In the genomic region with DNA sequence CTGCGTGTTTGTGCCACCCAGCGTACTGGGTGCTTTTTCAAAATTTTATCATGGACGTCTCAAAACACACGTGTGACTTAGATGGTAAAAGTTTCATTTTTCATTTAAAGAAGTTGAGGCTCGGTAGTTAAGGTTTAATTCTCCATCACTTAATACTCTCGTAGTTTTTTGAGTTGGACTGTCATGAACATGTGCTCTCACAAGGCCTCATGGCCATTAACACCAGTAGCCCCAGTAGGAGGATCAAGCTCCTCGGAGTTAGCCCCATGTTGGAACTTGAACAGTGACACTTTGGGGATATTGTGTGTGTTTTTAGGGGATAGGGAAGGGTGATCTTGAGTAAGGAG, we compare ENCODE assay signal across 9 cellular contexts. TPM values are rescaled to one million over a fixed set of nuclear protein-coding genes. Genes with fewer than 3 reads are reported as not detected.
DNase-seq lines count a peak whose midpoint lies in the region; ATAC-seq, FAIRE-seq and TF ChIP-seq lines count a peak whose summit lies in the region.
"Had no signal": no experiment of that assay in that cellular context is flagged by ENCODE, and none has a peak within 500 bp of the region (broad histone marks: within the 10 kb centered on the region; RNA-seq: fewer than 3 reads in every experiment).

No MANE protein-coding gene starts in this region.

- no peak for TF ChIP-seq EP300 in K562 (IDR thresholded peaks at IDR 0.05; ENCODE audit: low read length)

- H2AFZ ChIP-seq in K562 (ENCODE audit: low read depth, low read length), result peak overlapping the region; percentile 83

- DNase-seq in right atrium auricular region (ENCODE audit: low spot score) (no peak), left cardiac atrium (no peak), K562 (ENCODE audit: extremely low read depth in 1 of 4, low spot score in 3 of 4) (peak in 1 of 4 experiments; percentile 39), mesendoderm (no peak), aorta (peak in 1 of 2 donors; percentile 3), NCI-H748 treated with DMSO at 0.1 percent for 48 hours (lab: John Stamatoyannopoulos, UW) (no peak)
- no peak for DNase-seq in activated CD4-positive, CD25-positive, alpha-beta regulatory T cell treated with anti-CD3 and anti-CD28 coated beads, Interleukin-2, amount 50 U/mL, for 72 hours

- no peak overlapping the region for H2BK120ac ChIP-seq in mesendoderm (ENCODE audit: low read depth, low read length)

- ATAC-seq in left cardiac atrium, result no peak
- peak; percentile 11; the same call in 2 of the 3 replicates for ATAC-seq in K562
- no peak for ATAC-seq in aorta (ENCODE audit: low FRiP score)
- ATAC-seq in GM18511 (IDR thresholded peaks at IDR 0.05; ENCODE audit: unreplicated experiment), result no peak

- POLR2A ChIA-PET in K562 (lab: Yijun Ruan, JAX), result interaction anchor here (0.6 to 2.0 kb wide), 4 partner anchors 9 to 116 kb away, joined by 3 to 9 read pairs (median 6); a partner anchor contains a TSS

- no peak for TF ChIP-seq RAD21 in K562 (CRISPR knock-in tag; conservative IDR thresholded peaks at IDR 0.05 in 1 of 2, IDR thresholded peaks at IDR 0.05 in 1 of 2)

- peaks cover 20% of the 10 kb centered on the region for H3K79me2 ChIP-seq in K562 (ENCODE audit: control insufficient read depth, insufficient read depth, low read length)
- H3K79me2 ChIP-seq in mesendoderm (ENCODE audit: control insufficient read depth, insufficient read depth, low read length), result no peaks in the 10 kb centered on the region

- H3K27me3 ChIP-seq in right atrium auricular region, result no peaks in the 10 kb centered on the region
- no peaks in the 10 kb centered on the region; a peak in 1 of 5 replicates for H3K27me3 ChIP-seq in K562 (ENCODE audit: control insufficient read depth in 2 of 2, insufficient read depth in 2 of 2, low read length in 2 of 2)
- H3K27me3 ChIP-seq in mesendoderm (ENCODE audit: insufficient read depth, low read length, poor library complexity), result no peaks in the 10 kb centered on the region
- no peaks in the 10 kb centered on the region for H3K27me3 ChIP-seq in aorta (ENCODE audit: control insufficient read depth in 1 of 2, insufficient read depth in 2 of 2, low read length in 1 of 2)

- peak overlapping the region; percentile 67 to 69 for H3K4me3 ChIP-seq in right atrium auricular region
- H3K4me3 ChIP-seq in K562, result peak overlapping the region; percentile 58
- H3K4me3 ChIP-seq in mesendoderm (ENCODE audit: low read length), result peak overlapping the region; percentile 67
- peak overlapping the region; percentile 59 to 71 for H3K4me3 ChIP-seq in aorta (ENCODE audit: low read length in 2 of 2)

- BruUV-seq in K562 (replicated peaks; lab: Mats Ljungman, UMichigan), result no TSS peak

- H3K4me2 ChIP-seq in K562 (ENCODE audit: insufficient read depth, low read length) (peak overlapping the region; percentile 77), mesendoderm (ENCODE audit: low read length) (peak overlapping the region; percentile 85)

- H3K4me1 ChIP-seq in right atrium auricular region (no peaks in the 10 kb centered on the region), K562 (replicated peaks in 1 of 2; ENCODE audit: control insufficient read depth in 2 of 2, insufficient read depth in 2 of 2, low read length in 2 of 2) (peaks cover 9 to 13% of the 10 kb centered on the region in 2 experiments; a peak in 4 of 5 replicates), mesendoderm (ENCODE audit: control insufficient read depth, low read depth, low read length) (no peaks in the 10 kb centered on the region), aorta (ENCODE audit: control insufficient read depth in 1 of 2, insufficient read depth in 2 of 2, low read length in 2 of 2) (no peaks in the 10 kb centered on the region)

- no peak overlapping the region for H2BK5ac ChIP-seq in mesendoderm (ENCODE audit: low read length)

- in situ Hi-C loops in K562 (cut with MboI), result loop anchor here (5.0 kb wide), 1 partner anchor 37 kb away; no protein-coding TSS in a partner anchor

- H3K23ac ChIP-seq in mesendoderm (ENCODE audit: low read length), result peak overlapping the region; percentile 15

- intact Hi-C loops in left cardiac atrium (cut with DNase I) (loop anchor here (5.0 kb wide), 2 partner anchors 42 to 87 kb away; no protein-coding TSS in a partner anchor), K562 (cut with micrococcal nuclease) (loop anchor here (2.0 to 5.0 kb wide), 3 partner anchors 87 to 448 kb away; no protein-coding TSS in a partner anchor), aorta (cut with DNase I) (loop anchor here (5.0 kb wide), 2 partner anchors 42 to 87 kb away; no protein-coding TSS in a partner anchor)

- H3K18ac ChIP-seq in mesendoderm (ENCODE audit: low read length), result no peak overlapping the region

- H2AK5ac ChIP-seq in mesendoderm (ENCODE audit: low read length), result no peak overlapping the region

- CTCF ChIA-PET in K562 (lab: Yijun Ruan, JAX; ENCODE audit: low intra/inter-chr PET ratio), result no interaction called here

- no peak overlapping the region for H4K5ac ChIP-seq in mesendoderm (ENCODE audit: low read length)

- H3K27ac ChIP-seq in right atrium auricular region (peak overlapping the region; percentile 83 to 96), K562 (ENCODE audit: extremely low read depth, low read depth, low read length) (peak overlapping the region; percentile 81), mesendoderm (ENCODE audit: low read depth, low read length) (no peak overlapping the region), aorta (ENCODE audit: low read depth in 1 of 2, low read length in 2 of 2) (peak overlapping the region in 1 of 2 donors; percentile 68)

- TF ChIP-seq POLR2A in K562 (conservative IDR thresholded peaks at IDR 0.05), result no peak

- H3K9me3 ChIP-seq in right atrium auricular region (no peaks in the 10 kb centered on the region), K562 (replicated peaks; ENCODE audit: control insufficient read depth, insufficient read depth, low read depth, low read length) (no peaks in the 10 kb centered on the region), aorta (ENCODE audit: control insufficient read depth, low read length) (no peaks in the 10 kb centered on the region)

- peak; percentile 57 for FAIRE-seq in K562 (lab: Jason Lieb, UNC)

- H3K4ac ChIP-seq in mesendoderm (ENCODE audit: low read depth, low read length), result no peak overlapping the region

- no peaks in the 10 kb centered on the region for H3K9me1 ChIP-seq in K562 (ENCODE audit: control insufficient read depth, insufficient read depth, low read length)

- no peaks in the 10 kb centered on the region for H3K36me3 ChIP-seq in right atrium auricular region
- peaks cover 5% of the 10 kb centered on the region; the same call in 1 of the 3 replicates for H3K36me3 ChIP-seq in K562 (ENCODE audit: control insufficient read depth, insufficient read depth, low read length)
- no peaks in the 10 kb centered on the region for H3K36me3 ChIP-seq in mesendoderm (ENCODE audit: control insufficient read depth, insufficient read depth, low read length)
- no peaks in the 10 kb centered on the region for H3K36me3 ChIP-seq in aorta (ENCODE audit: control insufficient read depth in 1 of 2, insufficient read depth in 2 of 2, low read length in 1 of 2)

- peak overlapping the region; percentile 99 for H3K56ac ChIP-seq in mesendoderm (ENCODE audit: low read length)

- H2BK15ac ChIP-seq in mesendoderm (replicated peaks; ENCODE audit: low read depth), result no peak overlapping the region

- H3K9ac ChIP-seq in K562 (ENCODE audit: insufficient read depth in 1 of 2, low read depth in 2 of 2, low read length in 2 of 2), result peak overlapping the region; percentile 85 to 96
- peak overlapping the region; percentile 96 for H3K9ac ChIP-seq in mesendoderm (ENCODE audit: low read length)

- no peaks in the 10 kb centered on the region for H4K20me1 ChIP-seq in K562 (replicated peaks; ENCODE audit: control insufficient read depth, insufficient read depth, low read length)

- no peaks in the 10 kb centered on the region for H3K79me1 ChIP-seq in mesendoderm (ENCODE audit: low read length)

- WGBS in K562 (ENCODE audit: insufficient coverage, low coverage, missing lambda C conversion rate), result 4% methylated on average over 5 of the region's 7 CpGs
- no CpG with 5 or more reads among the region's 7 CpGs for WGBS in mesendoderm (ENCODE audit: extremely low coverage, insufficient coverage, low lambda C conversion rate)
- WGBS in aorta, 2 donors, result 16 to 21% methylated on average over 7 of the region's 7 CpGs

- H4K8ac ChIP-seq in mesendoderm (ENCODE audit: low read depth, low read length), result no peak overlapping the region

- TF ChIP-seq CTCF in right atrium auricular region (IDR thresholded peaks at IDR 0.05), result no peak
- TF ChIP-seq CTCF in K562 (IDR thresholded peaks at IDR 0.05 in 2 of 3, conservative IDR thresholded peaks at IDR 0.05 in 1 of 3; ENCODE audit: insufficient read depth in 2 of 3, low read depth in 1 of 3, low read length in 3 of 3), result no peak

RNA-seq across cellular contexts. Expression of a gene that starts 15.3 kb away (rescaled TPM):
- total RNA-seq in right atrium auricular region, result under 1 TPM; 0.67 to 0.93 TPM
- under 1 TPM; 0.34 to 0.74 TPM for total RNA-seq in left cardiac atrium
- 0.35 and 0.83 TPM in 2 replicates for total RNA-seq in K562 (2011; cell fraction: chromatin; rRNA removed; ENCODE audit: low replicate concordance)
- 0.53 and 0.83 TPM in 2 replicates for total RNA-seq in K562 (2011; cell fraction: nucleolus; rRNA removed)
- 0.51 and 0.61 TPM in 2 replicates for total RNA-seq in K562 (2011; cell fraction: nucleoplasm; rRNA removed)
- total RNA-seq in K562 (2014; rRNA removed), result 0.05 and 0.20 TPM in 2 replicates
- 0.07 and 0.16 TPM in 2 replicates for total RNA-seq in K562 (2014; rRNA removed; fragmentation: Illumina TruSeq; extraction: Trizol)
- 0.08 and 0.18 TPM in 2 replicates for total RNA-seq in K562 (2015; rRNA removed; fragmentation: Illumina TruSeq; extraction: Trizol)
- total RNA-seq in K562 (2021), result 0.27 and 0.34 TPM in 2 replicates
- 0.15 and 0.19 TPM in 2 replicates for polyA plus RNA-seq in K562 (2011; rRNA removed)
- polyA plus RNA-seq in K562 (2011; cell fraction: cytosol; rRNA removed), result 0.16 and 0.32 TPM in 2 replicates
- 0.48 and 0.51 TPM in 2 replicates for polyA plus RNA-seq in K562 (2011; cell fraction: nucleus; rRNA removed)
- polyA plus RNA-seq in K562 (2012), result 0.38 and 0.71 TPM in 2 replicates
- 0.15 and 0.21 TPM in 2 replicates for polyA plus RNA-seq in K562 (2014; fragmentation: Illumina TruSeq; extraction: Trizol)
- polyA plus RNA-seq in K562 (2014; fragmentation: Nextera tagmentation; extraction: Ambion mirVana), result under 1 TPM; 0.01 to 0.06 TPM
- polyA plus RNA-seq in K562 (2014; rRNA removed), result 0.12 and 0.15 TPM in 2 replicates
- 0.06 TPM in 1 of 2 replicates, not detected in the other for polyA minus RNA-seq in K562 (2011; rRNA and poly(A)+ RNA removed)
- polyA minus RNA-seq in K562 (2011; cell fraction: cytosol; rRNA and poly(A)+ RNA removed), result not detected in 2 replicates
- polyA minus RNA-seq in K562 (2011; cell fraction: nucleus; rRNA and poly(A)+ RNA removed), result 0.11 and 0.13 TPM in 2 replicates
- polyA plus RNA-seq in mesendoderm (2013, experiment 1 of 2), result 0.15 TPM
- 0.20 TPM for polyA plus RNA-seq in mesendoderm (2013, experiment 2 of 2)
- total RNA-seq in aorta, result 1 to 10 TPM in 1 of 2 donors, under 1 TPM in 1; 0.36 to 2.1 TPM
- under 1 TPM in 1 of 2 donors, not detected in 1; 0.15 TPM for polyA plus RNA-seq in aorta
- total RNA-seq: dermis microvascular lymphatic vessel endothelial cell had no signal

RNA-seq across cellular contexts. Expression of a gene that starts 50.6 kb away (rescaled TPM):
- total RNA-seq in right atrium auricular region (10 to 100 TPM; 73.5 to 85.8 TPM), left cardiac atrium (100 to 1,000 TPM; 210 to 356 TPM), K562 (2014; rRNA removed) (327 and 460 TPM in 2 replicates), K562 (2014; rRNA removed; fragmentation: Illumina TruSeq; extraction: Trizol) (463 and 510 TPM in 2 replicates), K562 (2015; rRNA removed; fragmentation: Illumina TruSeq; extraction: Trizol) (315 and 361 TPM in 2 replicates), K562 (2021) (530 and 589 TPM in 2 replicates), aorta (100 to 1,000 TPM; 294 to 408 TPM)
- 134 and 401 TPM in 2 replicates for total RNA-seq in K562 (2011; cell fraction: chromatin; rRNA removed; ENCODE audit: low replicate concordance)
- 48.9 and 57.2 TPM in 2 replicates for total RNA-seq in K562 (2011; cell fraction: nucleolus; rRNA removed)
- total RNA-seq in K562 (2011; cell fraction: nucleoplasm; rRNA removed), result 121 and 139 TPM in 2 replicates
- polyA plus RNA-seq in K562 (2011; rRNA removed) (130 and 194 TPM in 2 replicates), K562 (2014; fragmentation: Illumina TruSeq; extraction: Trizol) (609 and 732 TPM in 2 replicates), K562 (2014; fragmentation: Nextera tagmentation; extraction: Ambion mirVana) (10 to 100 TPM; 80.9 to 92.9 TPM), K562 (2014; rRNA removed) (440 and 520 TPM in 2 replicates), aorta (100 to 1,000 TPM; 178 to 186 TPM)
- 35.3 and 59.4 TPM in 2 replicates for polyA plus RNA-seq in K562 (2011; cell fraction: cytosol; rRNA removed)
- 92.8 and 111 TPM in 2 replicates for polyA plus RNA-seq in K562 (2011; cell fraction: nucleus; rRNA removed)
- polyA plus RNA-seq in K562 (2012), result 251 and 327 TPM in 2 replicates
- 335 and 337 TPM in 2 replicates for polyA minus RNA-seq in K562 (2011; rRNA and poly(A)+ RNA removed)
- polyA minus RNA-seq in K562 (2011; cell fraction: cytosol; rRNA and poly(A)+ RNA removed), result 118 and 138 TPM in 2 replicates
- 47.0 and 106 TPM in 2 replicates for polyA minus RNA-seq in K562 (2011; cell fraction: nucleus; rRNA and poly(A)+ RNA removed)
- 1,036 TPM for polyA plus RNA-seq in mesendoderm (2013, experiment 1 of 2)
- polyA plus RNA-seq in mesendoderm (2013, experiment 2 of 2), result 1,059 TPM
